9 cellular contexts compared by ENCODE assay signal in genomic region chr11:95134491-95134890, GRCh38. TPM values are rescaled to one million over a fixed set of nuclear protein-coding genes. Genes with fewer than 3 reads are reported as not detected.
DNase-seq lines count a peak whose midpoint lies in the region; ATAC-seq and TF ChIP-seq lines count a peak whose summit lies in the region.
"Had no signal": no experiment of that assay in that cellular context is flagged by ENCODE, and none has a peak within 500 bp of the region (broad histone marks: within the 10 kb centered on the region; RNA-seq: fewer than 3 reads in every experiment).

No MANE protein-coding gene starts in this region.

- WGBS in IMR-90 (ENCODE audit: extremely low coverage in 2 of 2, insufficient read length in 1 of 2), 2 experiments = no CpG with 5 or more reads among the region's 5 CpGs

- no peaks in the 10 kb centered on the region for H3K79me1 ChIP-seq in IMR-90 (ENCODE audit: low read depth in 1 of 2, low read length in 2 of 2)

- H4K8ac ChIP-seq in IMR-90 (ENCODE audit: low read depth in 2 of 2, low read length in 2 of 2) = no peak overlapping the region

- dilution Hi-C loops in IMR-90 (cut with HindIII; ENCODE audit: low sequenced_read_pairs, unreplicated experiment) = no loop called here

- H3K4ac ChIP-seq in IMR-90 (ENCODE audit: low read depth, low read length) = no peak overlapping the region; the same call in 1 of the 2 replicates

- no peak for TF ChIP-seq RAD21 in IMR-90 (IDR thresholded peaks at IDR 0.05; ENCODE audit: low read length)

- no peak for TF ChIP-seq CTCF in IMR-90 (conservative IDR thresholded peaks at IDR 0.05; ENCODE audit: low read depth, low read length)

- no peaks in the 10 kb centered on the region for H3K36me3 ChIP-seq in IMR-90 (ENCODE audit: control insufficient read depth, insufficient read depth, low read length)

- no peaks in the 10 kb centered on the region for H3K9me3 ChIP-seq in IMR-90 (ENCODE audit: control insufficient read depth, insufficient read depth, low read length)

- H3K27ac ChIP-seq in IMR-90 (ENCODE audit: insufficient read depth, low read length) (no peak overlapping the region), temporal lobe (ENCODE audit: low read depth, low read length) (peak overlapping the region; percentile 15)

- H3K4me1 ChIP-seq in IMR-90 (ENCODE audit: control insufficient read depth, insufficient read depth, low read length) = peaks cover 2% of the 10 kb centered on the region

- intact Hi-C loops in IMR-90 (cut with micrococcal nuclease) = loop anchor here (10.0 kb wide), 1 partner anchor 160 kb away; the partner anchor contains the start of genes CWC15 and KDM4D

- H3K9me1 ChIP-seq in IMR-90 (ENCODE audit: insufficient read depth, low read length) = no peaks in the 10 kb centered on the region; the same call in 1 of the 2 replicates

- CTCF ChIA-PET in IMR-90 (lab: Yijun Ruan, JAX) = no interaction called here

- ATAC-seq in IMR-90 (ENCODE audit: low read depth) (peak; percentile 56), HG03135 (IDR thresholded peaks at IDR 0.05; ENCODE audit: unreplicated experiment) (no peak)

- no peak overlapping the region for H3K23ac ChIP-seq in IMR-90 (ENCODE audit: low read depth, low read length)

- peak overlapping the region; percentile 30 for H3K4me2 ChIP-seq in IMR-90 (ENCODE audit: low read depth, low read length)

- H4K5ac ChIP-seq in IMR-90 (ENCODE audit: low read depth, low read length) = no peak overlapping the region

- H2BK20ac ChIP-seq in IMR-90 (ENCODE audit: low read depth, low read length) = no peak overlapping the region

- H3K14ac ChIP-seq in IMR-90 (replicated peaks; ENCODE audit: low read depth, low read length) = no peak overlapping the region

- BruUV-seq in IMR-90 (replicated peaks; lab: Mats Ljungman, UMichigan) = no TSS peak

- POLR2A ChIA-PET in IMR-90 (lab: Charles Lee; ENCODE audit: unreplicated experiment) = no interaction called here

- H2BK15ac ChIP-seq in IMR-90 (ENCODE audit: low read depth, low read length) = no peak overlapping the region

- DNase-seq in IMR-90 = peak; percentile 51
- peak; percentile 68 for DNase-seq in astrocyte of the hippocampus (ENCODE audit: low read depth, low spot score)
- peak; percentile 35 for DNase-seq in kidney glomerular epithelial cell (lab: John Stamatoyannopoulos, UW)
- no peak for DNase-seq in NCI-H2107 treated with DMSO at 0.1 percent for 48 hours (lab: John Stamatoyannopoulos, UW; ENCODE audit: unreplicated experiment)
- DNase-seq in SHP77 (lab: John Stamatoyannopoulos, UW) = no peak
- DNase-seq: activated CD4-positive, alpha-beta T cell treated with anti-CD3 and anti-CD28 coated beads, Interleukin-2, amount 50 U/mL, for 4 hours had no signal

- no peak overlapping the region for H2BK120ac ChIP-seq in IMR-90 (ENCODE audit: low read depth, low read length)

- TF ChIP-seq POLR2A in IMR-90 (IDR thresholded peaks at IDR 0.05; ENCODE audit: low read depth, low read length) = no peak

- H3K56ac ChIP-seq in IMR-90 (ENCODE audit: extremely low read depth, insufficient read depth, low read length) = no peak overlapping the region

- no peaks in the 10 kb centered on the region; the same call in 1 of the 2 replicates for H3K27me3 ChIP-seq in IMR-90 (ENCODE audit: control insufficient read depth, insufficient read depth, low read length)

- no peak overlapping the region for H3K4me3 ChIP-seq in IMR-90 (ENCODE audit: insufficient read depth, low read depth, low read length)
- H3K4me3 ChIP-seq: coronary artery had no signal

- in situ Hi-C loops in IMR-90 (cut with MboI; ENCODE audit: low sequenced_read_pairs) = no loop called here

- H2AK5ac ChIP-seq in IMR-90 (ENCODE audit: low read depth, low read length) = no peak overlapping the region

- no peak overlapping the region for H4K91ac ChIP-seq in IMR-90 (ENCODE audit: insufficient read depth, low read depth, low read length)

- H4K20me1 ChIP-seq in IMR-90 (ENCODE audit: insufficient read depth, low read length) = no peaks in the 10 kb centered on the region

- no peak overlapping the region for H3K18ac ChIP-seq in IMR-90 (ENCODE audit: low read depth, low read length)

- no peak overlapping the region for H2AK9ac ChIP-seq in IMR-90 (replicated peaks; ENCODE audit: low read depth, low read length, poor library complexity)

- no peak overlapping the region for H2BK5ac ChIP-seq in IMR-90 (ENCODE audit: low read depth, low read length, poor library complexity, severe bottlenecking)

- peak overlapping the region; percentile 47 for H2AFZ ChIP-seq in IMR-90 (replicated peaks; ENCODE audit: low read length, poor library complexity)

- no peak overlapping the region for H3K9ac ChIP-seq in IMR-90 (ENCODE audit: low read depth, low read length)

TF ChIP-seq in IMR-90, 13 proteins besides CTCF, POLR2A, EP300 and RAD21:
- peak; percentile 34 for TF ChIP-seq MAFK (IDR thresholded peaks at IDR 0.05; ENCODE audit: low read depth, low read length)
- no peak for TF ChIP-seq BHLHE40 (IDR thresholded peaks at IDR 0.05; ENCODE audit: low read depth, low read length)

RNA-seq across cellular contexts. Expression of gene ENDOD1, which starts 44.8 kb away (rescaled TPM):
- total RNA-seq in IMR-90 (2012; rRNA removed) (17.6 and 20.6 TPM in 2 replicates), temporal lobe (17.9 TPM)
- polyA plus RNA-seq in IMR-90 (2012; rRNA removed) = 6.5 and 7.0 TPM in 2 replicates
- 3.4 and 3.7 TPM in 2 replicates for polyA plus RNA-seq in IMR-90 (2012; cell fraction: cytosol; rRNA removed)
- 1.2 and 2.1 TPM in 2 replicates for polyA plus RNA-seq in IMR-90 (2012; cell fraction: nucleus; rRNA removed; ENCODE audit: low replicate concordance)

Comparison
In these comparisons a context has a peak if more than half of its experiments do, and no peak if none do; other contexts are left out.
1. DNase-seq: peak in IMR-90 (single experiment), astrocyte of the hippocampus (single experiment) and kidney glomerular epithelial cell (single experiment); none in NCI-H2107 treated with DMSO at 0.1 percent for 48 hours (single experiment) and SHP77 (0 of 2).